12 cellular contexts compared by ENCODE assay signal in genomic region chr1:10380594-10381275, GRCh38. TPM values are rescaled to one million over a fixed set of nuclear protein-coding genes. Genes with fewer than 3 reads are reported as not detected.
A peak's percentile ranks its signal among the peaks of the same experiment; 100 is the strongest.
DNase-seq lines count a peak whose midpoint lies in the region; ATAC-seq, FAIRE-seq and TF ChIP-seq lines count a peak whose summit lies in the region.
"Had no signal": no experiment of that assay in that cellular context is flagged by ENCODE, and none has a peak within 500 bp of the region (broad histone marks: within the 10 kb centered on the region; RNA-seq: fewer than 3 reads in every experiment).

No MANE protein-coding gene starts in this region.

- no peak overlapping the region for H2AFZ ChIP-seq in HepG2 (ENCODE audit: low read length)

- POLR2A ChIA-PET in HepG2 (lab: Yijun Ruan, JAX): interaction anchor here (0.9 kb wide), 1 partner anchor 18 kb away, joined by 3 read pairs; the partner anchor contains the start of gene PGD
- POLR2A ChIA-PET in CD8-positive, alpha-beta memory T cell (lab: Charles Lee): no interaction called here

- TF ChIP-seq EP300 in HepG2 (IDR thresholded peaks at IDR 0.05; ENCODE audit: low read depth in 2 of 2, low read length in 2 of 2) (no peak), HepG2 (CRISPR knock-in tag; IDR thresholded peaks at IDR 0.05; ENCODE audit: borderline replicate concordance) (no peak)

- no peak overlapping the region for H3K27ac Mint-ChIP-seq in CD8-positive, alpha-beta memory T cell

- 91% methylated on average over 5 of the region's 5 CpGs for WGBS in HepG2 (ENCODE audit: low lambda C conversion rate)
- WGBS in right lobe of liver (ENCODE audit: insufficient coverage, low coverage, low lambda C conversion rate, missing lambda C conversion rate): 75% methylated on average over 4 of the region's 5 CpGs

- no peak for TF ChIP-seq CTCF in HepG2 (CRISPR knock-in tag; IDR thresholded peaks at IDR 0.05)
- no peak for TF ChIP-seq CTCF in right lobe of liver (IDR thresholded peaks at IDR 0.05)
- no peak for TF ChIP-seq CTCF in astrocyte of the spinal cord (IDR thresholded peaks at IDR 0.05; ENCODE audit: low read depth, low read length)
- no peak for TF ChIP-seq CTCF in left lung (IDR thresholded peaks at IDR 0.05)

- peak; percentile 39 for FAIRE-seq in HepG2 (lab: Jason Lieb, UNC)

- H3K36me3 ChIP-seq in HepG2 (replicated peaks in 1 of 2; ENCODE audit: control insufficient read depth in 1 of 2, insufficient read depth in 2 of 2, low read length in 2 of 2) (peaks cover 11 to 29% of the 10 kb centered on the region in 2 experiments), right lobe of liver (peaks cover 0 to 28% (median 6%) of the 10 kb centered on the region in 4 donors), left lung (peaks cover 0 to 28% of the 10 kb centered on the region in 2 donors)
- H3K36me3 ChIP-seq in CD8-positive, alpha-beta memory T cell (ENCODE audit: insufficient read depth, low read length): no peaks in the 10 kb centered on the region

- no peak overlapping the region for H3K4me2 ChIP-seq in HepG2 (ENCODE audit: low read depth, low read length)

- H3K36me3 Mint-ChIP-seq in CD8-positive, alpha-beta memory T cell: peaks cover 5 to 34% (median 11%) of the 10 kb centered on the region in 3 donors

- no peaks in the 10 kb centered on the region for H3K79me2 ChIP-seq in HepG2 (ENCODE audit: insufficient read depth, low read length)

- TF ChIP-seq POLR2A in HepG2 (IDR thresholded peaks at IDR 0.05; ENCODE audit: insufficient read depth in 1 of 2, low read depth in 2 of 2, low read length in 2 of 2): no peak
- TF ChIP-seq POLR2A in right lobe of liver (IDR thresholded peaks at IDR 0.05): no peak

- H3K4me3 ChIP-seq in HepG2 (replicated peaks in 1 of 3; ENCODE audit: insufficient read depth in 1 of 3, low read depth in 2 of 3, low read length in 3 of 3) (no peak overlapping the region), right lobe of liver (no peak overlapping the region), astrocyte of the spinal cord (ENCODE audit: low read depth, low read length) (no peak overlapping the region), left lung (no peak overlapping the region)
- no peak overlapping the region for H3K4me3 ChIP-seq in CD8-positive, alpha-beta memory T cell (ENCODE audit: low read length)

- no peaks in the 10 kb centered on the region for H3K27me3 Mint-ChIP-seq in CD8-positive, alpha-beta memory T cell

- H3K9me3 ChIP-seq in HepG2 (ENCODE audit: low read length) (no peaks in the 10 kb centered on the region), right lobe of liver (no peaks in the 10 kb centered on the region), left lung (no peaks in the 10 kb centered on the region)
- no peaks in the 10 kb centered on the region for H3K9me3 ChIP-seq in CD8-positive, alpha-beta memory T cell (ENCODE audit: low read length)

- H3K27ac ChIP-seq in HepG2 (ENCODE audit: extremely low read length, insufficient read depth, low read length) (no peak overlapping the region), right lobe of liver (no peak overlapping the region), left lung (no peak overlapping the region)
- H3K27ac ChIP-seq in CD8-positive, alpha-beta memory T cell (ENCODE audit: low read depth, low read length): no peak overlapping the region

- peak; percentile 30 for DNase-seq in HepG2 (ENCODE audit: low spot score)
- no peak for DNase-seq in right lobe of liver
- peak; percentile 94 for DNase-seq in astrocyte of the spinal cord (ENCODE audit: low read depth, low spot score)
- no peak for DNase-seq in left lung
- no peak for DNase-seq in GF-D8 (lab: John Stamatoyannopoulos, UW)
- no peak for DNase-seq in CD8-positive, alpha-beta memory T cell
- DNase-seq: central memory CD4-positive, alpha-beta T cell; NCI-H1694; retina; SHP77 had no signal

- in situ Hi-C loops in HepG2 (cut with HindIII; ENCODE audit: extremely low pct_ligation_motif_present, low pct_unique_long_range_greater_than_20kb): loop anchor here (10.0 kb wide), 1 partner anchor 94 kb away; the partner anchor contains the start of genes DFFA and PEX14
- in situ Hi-C loops in astrocyte of the spinal cord (cut with HindIII; ENCODE audit: low sequenced_read_pairs): no loop called here

- intact Hi-C loops in HepG2 (cut with micrococcal nuclease; ENCODE audit: unreplicated experiment): no loop called here
- intact Hi-C loops in right lobe of liver (cut with DNase I): no loop called here
- intact Hi-C loops in left lung (cut with DNase I): no loop called here

- CTCF ChIA-PET in HepG2 (lab: Yijun Ruan, JAX; ENCODE audit: low intra/inter-chr PET ratio, low total read pairs): no interaction called here
- CTCF ChIA-PET in CD8-positive, alpha-beta memory T cell (lab: Charles Lee): interaction anchor here (0.6 kb wide), 1 partner anchor 11 kb away, joined by 3 read pairs; no protein-coding TSS in a partner anchor

- no peak overlapping the region for H3K4me3 Mint-ChIP-seq in CD8-positive, alpha-beta memory T cell

- no peaks in the 10 kb centered on the region for H3K27me3 ChIP-seq in HepG2 (ENCODE audit: control insufficient read depth in 1 of 2, insufficient read depth in 2 of 2, low read length in 2 of 2)
- H3K27me3 ChIP-seq in right lobe of liver: no peaks in the 10 kb centered on the region
- H3K27me3 ChIP-seq in left lung: no peaks in the 10 kb centered on the region
- no peaks in the 10 kb centered on the region for H3K27me3 ChIP-seq in CD8-positive, alpha-beta memory T cell (ENCODE audit: insufficient read depth, low read length, poor library complexity, severe bottlenecking)

- H3K9ac ChIP-seq in HepG2 (ENCODE audit: insufficient read depth, low read depth, low read length): no peak overlapping the region

- H3K4me1 ChIP-seq in HepG2 (ENCODE audit: insufficient read depth, low read length) (peaks cover 20% of the 10 kb centered on the region), right lobe of liver (no peaks in the 10 kb centered on the region), left lung (peaks cover 0 to 9% of the 10 kb centered on the region in 2 donors)
- no peaks in the 10 kb centered on the region for H3K4me1 ChIP-seq in CD8-positive, alpha-beta memory T cell (ENCODE audit: insufficient read depth, low read length)

- ATAC-seq in HepG2: peak; percentile 67
- ATAC-seq in right lobe of liver: no peak
- peak; percentile 51 for ATAC-seq in left lung
- no peak for ATAC-seq in GM18498 (IDR thresholded peaks at IDR 0.05; ENCODE audit: unreplicated experiment)
- ATAC-seq in GM19463 (IDR thresholded peaks at IDR 0.05; ENCODE audit: unreplicated experiment): no peak

- H3K9me3 Mint-ChIP-seq in CD8-positive, alpha-beta memory T cell: no peaks in the 10 kb centered on the region

- H4K20me1 ChIP-seq in HepG2 (ENCODE audit: insufficient read depth, low read length): no peaks in the 10 kb centered on the region

- TF ChIP-seq RAD21 in HepG2 (CRISPR knock-in tag; IDR thresholded peaks at IDR 0.05): no peak

- TSS peak; percentile 25 for BruUV-seq in HepG2 (replicated peaks; lab: Mats Ljungman, UMichigan)

- no peaks in the 10 kb centered on the region for H3K4me1 Mint-ChIP-seq in CD8-positive, alpha-beta memory T cell

RNA-seq across cellular contexts. Expression of gene PGD, which starts 18.1 kb away (rescaled TPM):
- total RNA-seq in HepG2 (2016; rRNA removed; fragmentation: Illumina TruSeq; extraction: Trizol): 210 and 242 TPM in 2 replicates
- 63.5 and 72.1 TPM in 2 replicates for total RNA-seq in HepG2 (2016; cell fraction: cytosol; rRNA removed; fragmentation: Illumina TruSeq; extraction: Trizol; ENCODE audit: low read depth)
- total RNA-seq in HepG2 (2016; cell fraction: insoluble cytoplasmic fraction; rRNA removed; fragmentation: Illumina TruSeq; extraction: Trizol): 212 TPM in 2 replicates
- 131 and 149 TPM in 2 replicates for total RNA-seq in HepG2 (2016; cell fraction: membrane; rRNA removed; fragmentation: Illumina TruSeq; extraction: Trizol)
- total RNA-seq in HepG2 (2016; cell fraction: nucleus; rRNA removed; fragmentation: Illumina TruSeq; extraction: Trizol): 134 TPM in 2 replicates
- polyA plus RNA-seq in HepG2 (2011; rRNA removed): 64.8 and 67.5 TPM in 2 replicates
- 60.1 and 64.5 TPM in 2 replicates for polyA plus RNA-seq in HepG2 (2011; cell fraction: cytosol; rRNA removed)
- polyA plus RNA-seq in HepG2 (2011; cell fraction: nucleus; rRNA removed): 37.3 and 39.4 TPM in 2 replicates
- polyA plus RNA-seq in HepG2 (2012): 112 and 139 TPM in 2 replicates
- polyA plus RNA-seq in HepG2 (2016; cell fraction: cytosol; fragmentation: Illumina TruSeq; extraction: Trizol; ENCODE audit: low read depth): 80.6 and 88.6 TPM in 2 replicates
- 270 and 293 TPM in 2 replicates for polyA plus RNA-seq in HepG2 (2016; cell fraction: insoluble cytoplasmic fraction; fragmentation: Illumina TruSeq; extraction: Trizol; ENCODE audit: low read depth)
- 132 and 155 TPM in 2 replicates for polyA plus RNA-seq in HepG2 (2016; cell fraction: membrane; fragmentation: Illumina TruSeq; extraction: Trizol; ENCODE audit: low read depth)
- 206 and 219 TPM in 2 replicates for polyA plus RNA-seq in HepG2 (2016; cell fraction: nucleus; fragmentation: Illumina TruSeq; extraction: Trizol; ENCODE audit: insufficient read depth, low read depth)
- 119 and 158 TPM in 2 replicates for polyA minus RNA-seq in HepG2 (2011; rRNA and poly(A)+ RNA removed; ENCODE audit: low replicate concordance)
- 59.4 and 61.6 TPM in 2 replicates for polyA minus RNA-seq in HepG2 (2011; cell fraction: cytosol; rRNA and poly(A)+ RNA removed)
- polyA minus RNA-seq in HepG2 (2011; cell fraction: nucleus; rRNA and poly(A)+ RNA removed): 35.2 and 45.2 TPM in 2 replicates
- 100 to 1,000 TPM in 1 of 6 experiments, 10 to 100 TPM in 5; 51.9 to 151 (median 72.0) TPM for total RNA-seq in right lobe of liver
- total RNA-seq in left lung: 100 to 1,000 TPM; 130 to 277 TPM
- 100 to 1,000 TPM; 115 to 116 TPM for total RNA-seq in CD8-positive, alpha-beta memory T cell
- 42.4 TPM for polyA plus RNA-seq in CD8-positive, alpha-beta memory T cell

RNA-seq across cellular contexts. Expression of gene CENPS, which starts 49.5 kb away (rescaled TPM):
- total RNA-seq in HepG2 (2016; rRNA removed; fragmentation: Illumina TruSeq; extraction: Trizol) (22.0 and 24.9 TPM in 2 replicates), right lobe of liver (1 to 10 TPM; 1.8 to 9.3 (median 5.7) TPM), left lung (10 to 100 TPM; 13.5 to 17.6 TPM)
- 32.3 and 41.2 TPM in 2 replicates for total RNA-seq in HepG2 (2016; cell fraction: cytosol; rRNA removed; fragmentation: Illumina TruSeq; extraction: Trizol; ENCODE audit: low read depth)
- total RNA-seq in HepG2 (2016; cell fraction: insoluble cytoplasmic fraction; rRNA removed; fragmentation: Illumina TruSeq; extraction: Trizol): 18.1 and 23.2 TPM in 2 replicates
- total RNA-seq in HepG2 (2016; cell fraction: membrane; rRNA removed; fragmentation: Illumina TruSeq; extraction: Trizol): 41.4 and 43.7 TPM in 2 replicates
- total RNA-seq in HepG2 (2016; cell fraction: nucleus; rRNA removed; fragmentation: Illumina TruSeq; extraction: Trizol): 8.1 and 10.8 TPM in 2 replicates
- 2.9 and 3.3 TPM in 2 replicates for polyA plus RNA-seq in HepG2 (2011; rRNA removed)
- polyA plus RNA-seq in HepG2 (2011; cell fraction: cytosol; rRNA removed): 3.8 and 4.5 TPM in 2 replicates
- 2.8 and 3.7 TPM in 2 replicates for polyA plus RNA-seq in HepG2 (2011; cell fraction: nucleus; rRNA removed)
- polyA plus RNA-seq in HepG2 (2012): 5.0 and 10.5 TPM in 2 replicates
- polyA plus RNA-seq in HepG2 (2016; cell fraction: cytosol; fragmentation: Illumina TruSeq; extraction: Trizol; ENCODE audit: low read depth): 49.6 and 69.4 TPM in 2 replicates
- polyA plus RNA-seq in HepG2 (2016; cell fraction: insoluble cytoplasmic fraction; fragmentation: Illumina TruSeq; extraction: Trizol; ENCODE audit: low read depth): 33.2 and 38.1 TPM in 2 replicates
- 55.5 and 60.0 TPM in 2 replicates for polyA plus RNA-seq in HepG2 (2016; cell fraction: membrane; fragmentation: Illumina TruSeq; extraction: Trizol; ENCODE audit: low read depth)
- 17.3 and 17.4 TPM in 2 replicates for polyA plus RNA-seq in HepG2 (2016; cell fraction: nucleus; fragmentation: Illumina TruSeq; extraction: Trizol; ENCODE audit: insufficient read depth, low read depth)
- 5.9 and 8.9 TPM in 2 replicates for polyA minus RNA-seq in HepG2 (2011; rRNA and poly(A)+ RNA removed; ENCODE audit: low replicate concordance)
- polyA minus RNA-seq in HepG2 (2011; cell fraction: cytosol; rRNA and poly(A)+ RNA removed): 1.5 and 2.0 TPM in 2 replicates
- 1.0 and 3.9 TPM in 2 replicates for polyA minus RNA-seq in HepG2 (2011; cell fraction: nucleus; rRNA and poly(A)+ RNA removed)
- total RNA-seq in CD8-positive, alpha-beta memory T cell: 10 to 100 TPM; 32.2 TPM
- 9.7 TPM for polyA plus RNA-seq in CD8-positive, alpha-beta memory T cell

Comparison
In these comparisons a context has a peak if more than half of its experiments do, and no peak if none do; other contexts are left out.
1. ATAC-seq: peak in HepG2 (single experiment) and left lung (single experiment); none in right lobe of liver (0 of 4), GM18498 (single experiment) and GM19463 (single experiment).
2. DNase-seq: peak in HepG2 (single experiment) and astrocyte of the spinal cord (single experiment); none in right lobe of liver (0 of 3), left lung (0 of 2), GF-D8 (single experiment) and CD8-positive, alpha-beta memory T cell (0 of 5).